Comparison of ENCODE assay signal across 1 cellular context in genomic region chr3:148902173-148902791, GRCh38.
TF ChIP-seq lines count a peak whose summit lies in the region.

No MANE protein-coding gene starts in this region.

TF ChIP-seq in HepG2, 621 proteins besides CTCF, POLR2A, EP300 and RAD21:
- TF ChIP-seq ZBTB1 (CRISPR knock-in tag; IDR thresholded peaks at IDR 0.05; ENCODE audit: borderline replicate concordance) (no peak), DDIT3 (CRISPR knock-in tag; IDR thresholded peaks at IDR 0.05) (no peak), MXD4 (CRISPR knock-in tag; IDR thresholded peaks at IDR 0.05) (no peak), MLX (CRISPR knock-in tag; IDR thresholded peaks at IDR 0.05) (no peak), SOX13 (IDR thresholded peaks at IDR 0.05) (no peak), SOX13 (CRISPR knock-in tag; conservative IDR thresholded peaks at IDR 0.05 in 1 of 2, IDR thresholded peaks at IDR 0.05 in 1 of 2) (no peak), ZNF17 (CRISPR knock-in tag; IDR thresholded peaks at IDR 0.05) (no peak), YEATS4 (CRISPR knock-in tag; IDR thresholded peaks at IDR 0.05; ENCODE audit: borderline replicate concordance) (no peak), POLR2AphosphoS5 (IDR thresholded peaks at IDR 0.05; ENCODE audit: low read depth, low read length) (no peak)
- TF ChIP-seq, protein P1, sequence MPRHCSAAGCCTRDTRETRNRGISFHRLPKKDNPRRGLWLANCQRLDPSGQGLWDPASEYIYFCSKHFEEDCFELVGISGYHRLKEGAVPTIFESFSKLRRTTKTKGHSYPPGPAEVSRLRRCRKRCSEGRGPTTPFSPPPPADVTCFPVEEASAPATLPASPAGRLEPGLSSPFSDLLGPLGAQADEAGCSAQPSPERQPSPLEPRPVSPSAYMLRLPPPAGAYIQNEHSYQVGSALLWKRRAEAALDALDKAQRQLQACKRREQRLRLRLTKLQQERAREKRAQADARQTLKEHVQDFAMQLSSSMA (CRISPR knock-in tag; IDR thresholded peaks at IDR 0.05): no peak
- TF ChIP-seq, protein P2, sequence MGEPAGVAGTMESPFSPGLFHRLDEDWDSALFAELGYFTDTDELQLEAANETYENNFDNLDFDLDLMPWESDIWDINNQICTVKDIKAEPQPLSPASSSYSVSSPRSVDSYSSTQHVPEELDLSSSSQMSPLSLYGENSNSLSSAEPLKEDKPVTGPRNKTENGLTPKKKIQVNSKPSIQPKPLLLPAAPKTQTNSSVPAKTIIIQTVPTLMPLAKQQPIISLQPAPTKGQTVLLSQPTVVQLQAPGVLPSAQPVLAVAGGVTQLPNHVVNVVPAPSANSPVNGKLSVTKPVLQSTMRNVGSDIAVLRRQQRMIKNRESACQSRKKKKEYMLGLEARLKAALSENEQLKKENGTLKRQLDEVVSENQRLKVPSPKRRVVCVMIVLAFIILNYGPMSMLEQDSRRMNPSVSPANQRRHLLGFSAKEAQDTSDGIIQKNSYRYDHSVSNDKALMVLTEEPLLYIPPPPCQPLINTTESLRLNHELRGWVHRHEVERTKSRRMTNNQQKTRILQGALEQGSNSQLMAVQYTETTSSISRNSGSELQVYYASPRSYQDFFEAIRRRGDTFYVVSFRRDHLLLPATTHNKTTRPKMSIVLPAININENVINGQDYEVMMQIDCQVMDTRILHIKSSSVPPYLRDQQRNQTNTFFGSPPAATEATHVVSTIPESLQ (CRISPR knock-in tag; conservative IDR thresholded peaks at IDR 0.05): no peak
- TF ChIP-seq, protein P3, sequence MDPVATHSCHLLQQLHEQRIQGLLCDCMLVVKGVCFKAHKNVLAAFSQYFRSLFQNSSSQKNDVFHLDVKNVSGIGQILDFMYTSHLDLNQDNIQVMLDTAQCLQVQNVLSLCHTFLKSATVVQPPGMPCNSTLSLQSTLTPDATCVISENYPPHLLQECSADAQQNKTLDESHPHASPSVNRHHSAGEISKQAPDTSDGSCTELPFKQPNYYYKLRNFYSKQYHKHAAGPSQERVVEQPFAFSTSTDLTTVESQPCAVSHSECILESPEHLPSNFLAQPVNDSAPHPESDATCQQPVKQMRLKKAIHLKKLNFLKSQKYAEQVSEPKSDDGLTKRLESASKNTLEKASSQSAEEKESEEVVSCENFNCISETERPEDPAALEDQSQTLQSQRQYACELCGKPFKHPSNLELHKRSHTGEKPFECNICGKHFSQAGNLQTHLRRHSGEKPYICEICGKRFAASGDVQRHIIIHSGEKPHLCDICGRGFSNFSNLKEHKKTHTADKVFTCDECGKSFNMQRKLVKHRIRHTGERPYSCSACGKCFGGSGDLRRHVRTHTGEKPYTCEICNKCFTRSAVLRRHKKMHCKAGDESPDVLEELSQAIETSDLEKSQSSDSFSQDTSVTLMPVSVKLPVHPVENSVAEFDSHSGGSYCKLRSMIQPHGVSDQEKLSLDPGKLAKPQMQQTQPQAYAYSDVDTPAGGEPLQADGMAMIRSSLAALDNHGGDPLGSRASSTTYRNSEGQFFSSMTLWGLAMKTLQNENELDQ (CRISPR knock-in tag; IDR thresholded peaks at IDR 0.05; ENCODE audit: borderline replicate concordance): no peak
